ENCODE assay signal across 8 cellular contexts in genomic region chr15:69478259-69478687, GRCh38. TPM values are rescaled to one million over a fixed set of nuclear protein-coding genes. Genes with fewer than 3 reads are reported as not detected.
DNase-seq lines count a peak whose midpoint lies in the region; ATAC-seq and TF ChIP-seq lines count a peak whose summit lies in the region.

No MANE protein-coding gene starts in this region.

- TF ChIP-seq CTCF in HEK293 (tag by site-specific recombination; IDR thresholded peaks at IDR 0.05) (peak; percentile 81), heart right ventricle (IDR thresholded peaks at IDR 0.05) (peak; percentile 53 to 91 (median 83)), omental fat pad (IDR thresholded peaks at IDR 0.05) (peak in 1 of 3 donors; percentile 6)

- POLR2A ChIA-PET in HEK293 (lab: Yijun Ruan, JAX): interaction anchor here (1.0 kb wide), 1 partner anchor 620 kb away, joined by 3 read pairs; no protein-coding TSS in a partner anchor

- no peak overlapping the region for H3K4me3 Mint-ChIP-seq in CD4-positive, CD25-positive, alpha-beta regulatory T cell

- H3K4me1 ChIP-seq in CD4-positive, CD25-positive, alpha-beta regulatory T cell (ENCODE audit: control insufficient read depth, insufficient read depth, low read length, poor library complexity, severe bottlenecking): no peaks in the 10 kb centered on the region
- H3K4me1 ChIP-seq in HEK293 (ENCODE audit: control insufficient read depth, insufficient read depth, low read length) (no peaks in the 10 kb centered on the region), heart right ventricle (peaks cover 0 to 3% (median 0%) of the 10 kb centered on the region in 9 donors)

- no peak for ATAC-seq in CD4-positive, CD25-positive, alpha-beta regulatory T cell (ENCODE audit: low read depth in 2 of 2)
- ATAC-seq in heart right ventricle: peak in 6 of 8 donors; percentile 50 to 66 (median 59)
- ATAC-seq in GM21717 (IDR thresholded peaks at IDR 0.05; ENCODE audit: unreplicated experiment): no peak
- no peak for ATAC-seq in omental fat pad (ENCODE audit: low FRiP score)

- no peak overlapping the region for H3K27ac Mint-ChIP-seq in CD4-positive, CD25-positive, alpha-beta regulatory T cell

- DNase-seq in CD4-positive, CD25-positive, alpha-beta regulatory T cell: peak; percentile 16 to 43 (median 30)
- DNase-seq in NCI-H82 treated with DMSO at 0.1 percent for 48 hours (lab: John Stamatoyannopoulos, UW; ENCODE audit: unreplicated experiment) (peak; percentile 40), heart right ventricle (peak; percentile 21 to 57), renal cortical epithelial cell (ENCODE audit: low read depth) (peak; percentile 31), omental fat pad (ENCODE audit: low spot score) (no peak)
- DNase-seq in activated gamma-delta T cell treated with anti-CD3 and anti-CD28 coated beads, Interleukin-2, amount 50 U/mL, for 16 hours (ENCODE audit: low read depth): peak; percentile 32

- H3K9me3 Mint-ChIP-seq in CD4-positive, CD25-positive, alpha-beta regulatory T cell: peaks cover 0 to 7% (median under 1%) of the 10 kb centered on the region in 7 donors

- no peak overlapping the region for H3K4me3 ChIP-seq in CD4-positive, CD25-positive, alpha-beta regulatory T cell (ENCODE audit: low read depth, low read length)
- H3K4me3 ChIP-seq in HEK293 (ENCODE audit: low read depth, low read length) (no peak overlapping the region), heart right ventricle (no peak overlapping the region)

- intact Hi-C loops in heart right ventricle (cut with DNase I): loop anchor here in 8 of 10 donors (2.0 to 10.0 kb wide), 8 partner anchors 174 to 1011 kb away; partner anchors contain the start of gene TLE3 (in 1 of the 8)

- no peaks in the 10 kb centered on the region for H3K36me3 ChIP-seq in CD4-positive, CD25-positive, alpha-beta regulatory T cell (ENCODE audit: control insufficient read depth, insufficient read depth, low read length)
- H3K36me3 ChIP-seq in HEK293 (ENCODE audit: control insufficient read depth in 2 of 2, insufficient read depth in 1 of 2, low read length in 2 of 2): no peaks in the 10 kb centered on the region
- no peaks in the 10 kb centered on the region for H3K36me3 ChIP-seq in heart right ventricle

- H3K4me1 Mint-ChIP-seq in CD4-positive, CD25-positive, alpha-beta regulatory T cell: no peaks in the 10 kb centered on the region

- peaks cover 11% of the 10 kb centered on the region for H3K27me3 Mint-ChIP-seq in CD4-positive, CD25-positive, alpha-beta regulatory T cell

- H3K27ac ChIP-seq in CD4-positive, CD25-positive, alpha-beta regulatory T cell (ENCODE audit: insufficient read depth, low read length, poor library complexity, severe bottlenecking): no peak overlapping the region
- no peak overlapping the region for H3K27ac ChIP-seq in HEK293 (ENCODE audit: extremely low read depth, low read depth, low read length)
- H3K27ac ChIP-seq in heart right ventricle: no peak overlapping the region

- no peaks in the 10 kb centered on the region for H3K27me3 ChIP-seq in CD4-positive, CD25-positive, alpha-beta regulatory T cell (ENCODE audit: control insufficient read depth, insufficient read depth, low read length)
- H3K27me3 ChIP-seq in heart right ventricle: peaks cover 0 to 8% (median 0%) of the 10 kb centered on the region in 7 donors

- 28 to 30% methylated on average over 12 of the region's 12 CpGs for WGBS in heart right ventricle, 2 donors

- peaks cover 4% of the 10 kb centered on the region in 2 experiments for H3K9me3 ChIP-seq in CD4-positive, CD25-positive, alpha-beta regulatory T cell (ENCODE audit: control insufficient read depth in 2 of 2, low read length in 2 of 2)
- no peaks in the 10 kb centered on the region for H3K9me3 ChIP-seq in HEK293 (ENCODE audit: control insufficient read depth, insufficient read depth, low read depth, low read length)
- peaks cover 0 to 10% (median 5%) of the 10 kb centered on the region in 11 donors for H3K9me3 ChIP-seq in heart right ventricle

- H3K36me3 Mint-ChIP-seq in CD4-positive, CD25-positive, alpha-beta regulatory T cell: no peaks in the 10 kb centered on the region

- CTCF ChIA-PET in HEK293 (lab: Yijun Ruan, JAX): interaction anchor here (0.5 to 5.5 kb wide), 45 partner anchors 9 to 1352 kb away, joined by 3 to 65 read pairs (median 4); no protein-coding TSS in a partner anchor

TF ChIP-seq in HEK293, 187 proteins besides CTCF, POLR2A, EP300 and RAD21 (continues in another document):
- TF ChIP-seq, protein P1, sequence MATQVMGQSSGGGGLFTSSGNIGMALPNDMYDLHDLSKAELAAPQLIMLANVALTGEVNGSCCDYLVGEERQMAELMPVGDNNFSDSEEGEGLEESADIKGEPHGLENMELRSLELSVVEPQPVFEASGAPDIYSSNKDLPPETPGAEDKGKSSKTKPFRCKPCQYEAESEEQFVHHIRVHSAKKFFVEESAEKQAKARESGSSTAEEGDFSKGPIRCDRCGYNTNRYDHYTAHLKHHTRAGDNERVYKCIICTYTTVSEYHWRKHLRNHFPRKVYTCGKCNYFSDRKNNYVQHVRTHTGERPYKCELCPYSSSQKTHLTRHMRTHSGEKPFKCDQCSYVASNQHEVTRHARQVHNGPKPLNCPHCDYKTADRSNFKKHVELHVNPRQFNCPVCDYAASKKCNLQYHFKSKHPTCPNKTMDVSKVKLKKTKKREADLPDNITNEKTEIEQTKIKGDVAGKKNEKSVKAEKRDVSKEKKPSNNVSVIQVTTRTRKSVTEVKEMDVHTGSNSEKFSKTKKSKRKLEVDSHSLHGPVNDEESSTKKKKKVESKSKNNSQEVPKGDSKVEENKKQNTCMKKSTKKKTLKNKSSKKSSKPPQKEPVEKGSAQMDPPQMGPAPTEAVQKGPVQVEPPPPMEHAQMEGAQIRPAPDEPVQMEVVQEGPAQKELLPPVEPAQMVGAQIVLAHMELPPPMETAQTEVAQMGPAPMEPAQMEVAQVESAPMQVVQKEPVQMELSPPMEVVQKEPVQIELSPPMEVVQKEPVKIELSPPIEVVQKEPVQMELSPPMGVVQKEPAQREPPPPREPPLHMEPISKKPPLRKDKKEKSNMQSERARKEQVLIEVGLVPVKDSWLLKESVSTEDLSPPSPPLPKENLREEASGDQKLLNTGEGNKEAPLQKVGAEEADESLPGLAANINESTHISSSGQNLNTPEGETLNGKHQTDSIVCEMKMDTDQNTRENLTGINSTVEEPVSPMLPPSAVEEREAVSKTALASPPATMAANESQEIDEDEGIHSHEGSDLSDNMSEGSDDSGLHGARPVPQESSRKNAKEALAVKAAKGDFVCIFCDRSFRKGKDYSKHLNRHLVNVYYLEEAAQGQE (tag by site-specific recombination; IDR thresholded peaks at IDR 0.05): no peak
- TF ChIP-seq ZNF350 (tag by site-specific recombination; IDR thresholded peaks at IDR 0.05): no peak
- no peak for TF ChIP-seq ZNF549 (tag by site-specific recombination; IDR thresholded peaks at IDR 0.05)
- no peak for TF ChIP-seq ZNF146 (tag by site-specific recombination; IDR thresholded peaks at IDR 0.05)
- no peak for TF ChIP-seq ZNF174 (tag by site-specific recombination; IDR thresholded peaks at IDR 0.05)
- no peak for TF ChIP-seq TCF7L2 (IDR thresholded peaks at IDR 0.05; ENCODE audit: borderline replicate concordance, low read depth, low read length)
- no peak for TF ChIP-seq ZNF555 (tag by site-specific recombination; conservative IDR thresholded peaks at IDR 0.05)
- TF ChIP-seq ZNF529 (tag by site-specific recombination; IDR thresholded peaks at IDR 0.05; ENCODE audit: insufficient replicate concordance): no peak
- peak; percentile 34; the same call in 1 of the 2 replicates for TF ChIP-seq ZBTB10 (tag by site-specific recombination; IDR thresholded peaks at IDR 0.05)
- TF ChIP-seq RBAK (tag by site-specific recombination; IDR thresholded peaks at IDR 0.05): no peak
- peak; percentile 65; the same call in 1 of the 2 replicates for TF ChIP-seq EGR2 (tag by site-specific recombination; IDR thresholded peaks at IDR 0.05; ENCODE audit: low read depth)
- TF ChIP-seq SCRT1 (tag by site-specific recombination; IDR thresholded peaks at IDR 0.05; ENCODE audit: borderline replicate concordance): peak; percentile 95
- no peak for TF ChIP-seq ZNF133 (tag by site-specific recombination; IDR thresholded peaks at IDR 0.05)
- TF ChIP-seq FEZF1 (tag by site-specific recombination; IDR thresholded peaks at IDR 0.05): no peak
- TF ChIP-seq ZNF140 (tag by site-specific recombination; IDR thresholded peaks at IDR 0.05): no peak

RNA-seq across cellular contexts. Expression of gene RPLP1, which starts 25.7 kb away (rescaled TPM):
- 1,439 TPM for total RNA-seq in CD4-positive, CD25-positive, alpha-beta regulatory T cell
- 1,000 to 10,000 TPM; 1,970 to 2,778 (median 2,296) TPM for polyA plus RNA-seq in CD4-positive, CD25-positive, alpha-beta regulatory T cell
- total RNA-seq in heart right ventricle: 1,000 to 10,000 TPM; 1,068 to 1,464 (median 1,266) TPM
- polyA plus RNA-seq in heart right ventricle: 1,000 to 10,000 TPM; 1,192 to 2,100 TPM
- total RNA-seq in renal cortical epithelial cell: 25.3 and 46.9 TPM in 2 replicates
- 100 to 1,000 TPM; 539 to 795 (median 579) TPM for total RNA-seq in omental fat pad

Comparison
In these comparisons a context has a peak if more than half of its experiments do, and no peak if none do; other contexts are left out.
1. ATAC-seq: peak in heart right ventricle (6 of 8); none in CD4-positive, CD25-positive, alpha-beta regulatory T cell (0 of 2), GM21717 (single experiment) and omental fat pad (single experiment).
2. RNA of gene RPLP1, which starts 25.7 kb away (total RNA-seq): 1,439 TPM in CD4-positive, CD25-positive, alpha-beta regulatory T cell (single experiment), 1,068 to 1,464 TPM in heart right ventricle and 539 to 795 TPM in omental fat pad; 25.3 to 46.9 TPM in renal cortical epithelial cell; every median in the first group is over 10 times any median in the second.